ENCODE assay signal across 9 cellular contexts in the genomic region with DNA sequence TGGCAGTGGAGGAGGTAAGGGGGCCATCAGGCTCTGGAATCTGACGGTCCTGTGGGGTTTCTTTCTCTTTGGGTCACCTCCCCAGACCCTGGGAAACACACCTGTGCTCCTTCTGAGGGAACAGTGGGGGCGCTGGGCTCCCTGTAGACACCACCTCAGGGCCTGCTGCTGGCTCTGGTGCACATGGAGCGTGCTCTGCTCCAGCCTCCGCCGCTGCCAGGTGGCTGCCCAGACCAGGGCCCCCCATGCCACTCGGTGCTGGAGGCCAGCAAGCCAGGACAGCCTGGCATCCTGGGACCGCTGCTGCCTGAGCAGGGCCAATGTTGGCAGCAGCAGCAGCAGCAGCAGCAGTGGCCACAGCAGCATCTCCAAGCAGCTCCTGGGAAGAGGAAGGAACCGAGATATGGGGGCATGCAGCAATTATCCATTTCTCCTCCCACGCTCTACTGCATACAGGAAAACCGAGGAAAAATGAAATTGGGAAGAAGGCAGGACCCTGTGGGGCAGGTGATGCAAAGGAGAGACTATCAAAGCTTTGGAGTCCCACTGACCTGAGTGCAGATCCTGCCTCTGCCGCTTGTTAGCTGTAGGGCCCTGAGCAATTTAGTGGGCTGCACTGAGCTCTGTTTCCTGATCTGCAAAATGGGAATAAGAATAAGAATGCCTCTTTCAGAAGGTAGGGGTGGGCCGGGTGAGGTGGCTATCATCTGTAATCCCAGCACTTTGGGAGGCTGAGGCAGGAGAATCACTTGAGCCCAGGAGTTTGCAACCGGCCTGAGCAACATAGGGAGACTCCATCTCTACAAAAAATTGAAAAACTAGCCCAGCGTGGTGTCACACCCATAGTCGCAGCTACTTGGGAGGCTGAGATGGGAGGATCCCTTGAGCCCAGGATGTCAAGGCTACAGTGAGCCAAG. TPM values are rescaled to one million over a fixed set of nuclear protein-coding genes. Genes with fewer than 3 reads are reported as not detected.
DNase-seq lines count a peak whose midpoint lies in the region; ATAC-seq and TF ChIP-seq lines count a peak whose summit lies in the region.
"Had no signal": no experiment of that assay in that cellular context is flagged by ENCODE, and none has a peak within 500 bp of the region (broad histone marks: within the 10 kb centered on the region; RNA-seq: fewer than 3 reads in every experiment).

No MANE protein-coding gene starts in this region.

- BruUV-seq in Calu3 (replicated peaks; lab: Mats Ljungman, UMichigan) = TSS peak; percentile 31
- TSS peak; percentile 69 for BruUV-seq in PC-9 (replicated peaks; lab: Mats Ljungman, UMichigan)

- DNase-seq in Calu3 = no peak
- DNase-seq in PC-9 = no peak
- DNase-seq in epithelial cell of esophagus (ENCODE audit: low read depth) = no peak
- DNase-seq in occipital lobe (lab: John Stamatoyannopoulos, UW) = no peak
- DNase-seq in NCI-H446 (lab: John Stamatoyannopoulos, UW) = no peak
- DNase-seq in effector CD4-positive, alpha-beta T cell = no peak
- DNase-seq: amniotic stem cell had no signal

- no peak for TF ChIP-seq CTCF in Calu3 (IDR thresholded peaks at IDR 0.05; ENCODE audit: unreplicated experiment)
- no peak for TF ChIP-seq CTCF in PC-9 (conservative IDR thresholded peaks at IDR 0.05)
- no peak for TF ChIP-seq CTCF in epithelial cell of esophagus (IDR thresholded peaks at IDR 0.05; ENCODE audit: insufficient read depth, low read depth, low read length, missing control alignments)
- TF ChIP-seq CTCF in parathyroid adenoma (IDR thresholded peaks at IDR 0.05) = no peak

- CTCF ChIA-PET in Calu3 (lab: Charles Lee) = interaction anchor here (0.6 to 1.7 kb wide), 9 partner anchors 10 to 907 kb away, joined by 3 to 9 read pairs (median 4); no protein-coding TSS in a partner anchor
- CTCF ChIA-PET in PC-9 (lab: Charles Lee) = no interaction called here

- H3K9me3 ChIP-seq in PC-9 (ENCODE audit: insufficient read depth, low read depth) = no peaks in the 10 kb centered on the region
- H3K9me3 ChIP-seq in parathyroid adenoma (ENCODE audit: control insufficient read depth, low read length) = no peaks in the 10 kb centered on the region

- H3K27me3 ChIP-seq in PC-9 (ENCODE audit: insufficient read depth, low read depth) (no peaks in the 10 kb centered on the region), parathyroid adenoma (ENCODE audit: control insufficient read depth, insufficient read depth, low read length) (no peaks in the 10 kb centered on the region)

- no peaks in the 10 kb centered on the region for H4K20me1 ChIP-seq in PC-9 (ENCODE audit: insufficient read depth)

- H2AFZ ChIP-seq in PC-9 (peak overlapping the region; percentile 98), parathyroid adenoma (peak overlapping the region; percentile 91)

- intact Hi-C loops in Calu3 (cut with micrococcal nuclease; ENCODE audit: unreplicated experiment) (no loop called here), PC-9 (cut with micrococcal nuclease; ENCODE audit: unreplicated experiment) (no loop called here)

- H3K4me2 ChIP-seq in PC-9 (peak overlapping the region; percentile 80), parathyroid adenoma (ENCODE audit: low read length) (peak overlapping the region; percentile 71)

- H3K36me3 ChIP-seq in PC-9 (ENCODE audit: low read depth) = no peaks in the 10 kb centered on the region
- H3K36me3 ChIP-seq in parathyroid adenoma (ENCODE audit: control insufficient read depth, insufficient read depth, low read length) = no peaks in the 10 kb centered on the region

- no peaks in the 10 kb centered on the region for H3F3A ChIP-seq in PC-9 (ENCODE audit: insufficient read depth, low read depth)

- H3K9me2 ChIP-seq in PC-9 (ENCODE audit: insufficient read depth) = no peaks in the 10 kb centered on the region

- no peak overlapping the region for H3K27ac ChIP-seq in PC-9
- peak overlapping the region; percentile 53 for H3K27ac ChIP-seq in parathyroid adenoma

- H3K9ac ChIP-seq in parathyroid adenoma = no peak overlapping the region

- 0 out of 2 replicates have a peak, but pooled peaks cover 6% of the 10 kb centered on the region for H3K4me1 ChIP-seq in PC-9 (replicated peaks; ENCODE audit: insufficient read depth)
- H3K4me1 ChIP-seq in parathyroid adenoma = peaks cover 8% of the 10 kb centered on the region

- H3K36me3 Mint-ChIP-seq in Calu3 (ENCODE audit: insufficient read depth, unreplicated experiment) = peaks cover 27% of the 10 kb centered on the region

- no peaks in the 10 kb centered on the region for H3K9me3 Mint-ChIP-seq in Calu3 (ENCODE audit: low read depth, unreplicated experiment)

- H3K27ac Mint-ChIP-seq in Calu3 (ENCODE audit: unreplicated experiment) = peak overlapping the region; percentile 61

- H3K4me3 Mint-ChIP-seq in Calu3 (ENCODE audit: low read depth, unreplicated experiment) = peak overlapping the region; percentile 80

- H3K79me2 ChIP-seq in PC-9 (ENCODE audit: low read depth) = no peaks in the 10 kb centered on the region
- H3K79me2 ChIP-seq in parathyroid adenoma = no peaks in the 10 kb centered on the region

- ATAC-seq in GM18873 (IDR thresholded peaks at IDR 0.05; ENCODE audit: low FRiP score, unreplicated experiment) = no peak

- H3K4me3 ChIP-seq in PC-9 (peak overlapping the region; percentile 72), epithelial cell of esophagus (ENCODE audit: low read length) (peak overlapping the region; percentile 88), parathyroid adenoma (ENCODE audit: low read depth, low read length) (peak overlapping the region; percentile 75)

- H3K4me1 Mint-ChIP-seq in Calu3 (ENCODE audit: low read depth, unreplicated experiment) = peaks cover 13% of the 10 kb centered on the region

- H3K27me3 Mint-ChIP-seq in Calu3 (ENCODE audit: unreplicated experiment) = no peaks in the 10 kb centered on the region

- POLR2A ChIA-PET in PC-9 (lab: Charles Lee; ENCODE audit: unreplicated experiment) = interaction anchor here (0.6 kb wide), 1 partner anchor 77 kb away, joined by 8 read pairs; no protein-coding TSS in a partner anchor

RNA-seq across cellular contexts. Expression of a gene that starts 0.8 kb away (rescaled TPM):
- 37.4 and 42.7 TPM in 2 replicates for total RNA-seq in Calu3 (2022)
- 21.5 and 28.6 TPM in 2 replicates for total RNA-seq in PC-9 (2021)
- total RNA-seq in occipital lobe = 5.5 TPM

RNA-seq across cellular contexts. Expression of a gene that starts 8.2 kb away (rescaled TPM):
- total RNA-seq in Calu3 (2022) (not detected in 2 replicates), PC-9 (2021) (not detected in 2 replicates), occipital lobe (not detected)

RNA-seq across cellular contexts. Expression of a gene that starts 12.5 kb away (rescaled TPM):
- total RNA-seq in Calu3 (2022) = not detected in 2 replicates
- total RNA-seq in PC-9 (2021) = not detected in 2 replicates
- total RNA-seq in occipital lobe = 0.31 TPM

RNA-seq across cellular contexts. Expression of a gene that starts 38.7 kb away (rescaled TPM):
- total RNA-seq in Calu3 (2022) (284 and 315 TPM in 2 replicates), PC-9 (2021) (97.0 and 120 TPM in 2 replicates), occipital lobe (35.1 TPM)
